ENCODE assay signal across 13 cellular contexts in the genomic region with DNA sequence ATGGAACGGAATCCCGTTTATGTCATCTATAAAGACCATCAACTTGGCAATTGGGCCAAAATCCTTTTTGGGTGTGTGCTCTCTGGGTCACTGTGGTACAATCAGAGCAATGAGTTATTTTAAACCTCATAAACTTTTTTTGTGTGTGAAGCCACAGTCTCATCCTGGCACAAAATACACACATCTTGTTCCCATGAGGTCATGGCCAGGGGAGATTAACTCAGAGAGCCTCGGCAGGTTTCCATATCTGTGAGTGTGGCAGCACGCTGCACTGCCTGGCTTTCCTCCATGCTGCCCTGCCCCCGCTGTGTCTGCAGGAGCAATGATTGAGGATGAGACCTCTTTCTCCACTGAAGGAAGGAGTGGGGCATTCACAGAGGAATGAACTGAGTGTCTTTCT. TPM values are rescaled to one million over a fixed set of nuclear protein-coding genes. Genes with fewer than 3 reads are reported as not detected.
DNase-seq lines count a peak whose midpoint lies in the region; ATAC-seq and TF ChIP-seq lines count a peak whose summit lies in the region.
"Had no signal": no experiment of that assay in that cellular context is flagged by ENCODE, and none has a peak within 500 bp of the region (broad histone marks: within the 10 kb centered on the region; RNA-seq: fewer than 3 reads in every experiment).

No MANE protein-coding gene starts in this region.

- in situ Hi-C loops in astrocyte of the spinal cord (cut with HindIII; ENCODE audit: low sequenced_read_pairs): no loop called here

- 0 out of 2 replicates have a peak overlapping the region, but pooled peaks have one; percentile 13 for H3K4me3 Mint-ChIP-seq in HFFc6
- no peak overlapping the region for H3K4me3 Mint-ChIP-seq in activated T-helper 1 cell treated with anti-CD3 and anti-CD28 coated beads, Interleukin-12 subunit alpha, Interleukin-12 subunit beta, Interleukin-2, Interleukin-4 antibody, amounts not matched to agents 30 ng/mL and 10 ng/mL and 1 ng/mL, durations not matched to agents 14 hours and 24 hours and 36 hours
- H3K4me3 Mint-ChIP-seq: stimulated activated memory B cell treated with anti-CD40 and anti-IgM and Interleukin-4, amounts not matched to agents 10 μg/mL and 1 μg/mL and 100 μg/mL, for 72 hours had no signal

- H3K27me3 ChIP-seq in hepatocyte (no peaks in the 10 kb centered on the region), thoracic aorta (replicated peaks; ENCODE audit: insufficient read depth) (no peaks in the 10 kb centered on the region)

- no peaks in the 10 kb centered on the region for H3K9me2 ChIP-seq in hepatocyte (replicated peaks; ENCODE audit: insufficient read depth)

- no peak overlapping the region for H3K4me3 ChIP-seq in astrocyte of the spinal cord (ENCODE audit: low read depth, low read length)
- no peak overlapping the region for H3K4me3 ChIP-seq in hepatocyte
- no peak overlapping the region for H3K4me3 ChIP-seq in thoracic aorta

- no peak overlapping the region for H3K4me2 ChIP-seq in hepatocyte

- H3K27me3 Mint-ChIP-seq in HFFc6 (ENCODE audit: insufficient read depth): peaks cover 9% of the 10 kb centered on the region; the same call in 1 of the 2 replicates
- peaks cover 8% of the 10 kb centered on the region for H3K27me3 Mint-ChIP-seq in activated T-helper 1 cell treated with anti-CD3 and anti-CD28 coated beads, Interleukin-12 subunit alpha, Interleukin-12 subunit beta, Interleukin-2, Interleukin-4 antibody, amounts not matched to agents 30 ng/mL and 10 ng/mL and 1 ng/mL, durations not matched to agents 14 hours and 24 hours and 36 hours (ENCODE audit: insufficient read depth)

- no peaks in the 10 kb centered on the region for H3K36me3 ChIP-seq in hepatocyte (replicated peaks; ENCODE audit: insufficient read depth, low read depth)
- H3K36me3 ChIP-seq in thoracic aorta: no peaks in the 10 kb centered on the region

- H3K4me1 ChIP-seq in hepatocyte (ENCODE audit: insufficient read depth) (peaks cover 36% of the 10 kb centered on the region), thoracic aorta (ENCODE audit: control insufficient read depth in 1 of 2, low read depth in 2 of 2) (peaks cover 7 to 46% of the 10 kb centered on the region in 2 donors)

- 61% methylated on average over 5 of the region's 5 CpGs for WGBS in hepatocyte (ENCODE audit: low lambda C conversion rate, missing lambda C conversion rate)

- intact Hi-C loops in activated T-helper 1 cell treated with anti-CD3 and anti-CD28 coated beads, Interleukin-12 subunit alpha, Interleukin-12 subunit beta, Interleukin-2, Interleukin-4 antibody, amounts not matched to agents 30 ng/mL and 10 ng/mL and 1 ng/mL, durations not matched to agents 14 hours and 24 hours and 36 hours (cut with micrococcal nuclease): no loop called here

- H3K79me2 ChIP-seq in hepatocyte: no peaks in the 10 kb centered on the region

- TF ChIP-seq CTCF in HFFc6 (IDR thresholded peaks at IDR 0.05) (no peak), astrocyte of the spinal cord (IDR thresholded peaks at IDR 0.05; ENCODE audit: low read depth, low read length) (no peak), hepatocyte (IDR thresholded peaks at IDR 0.05; ENCODE audit: poor library complexity) (no peak), thoracic aorta (IDR thresholded peaks at IDR 0.05) (no peak)

- H3K9me3 ChIP-seq in hepatocyte (ENCODE audit: low read depth): no peaks in the 10 kb centered on the region
- no peaks in the 10 kb centered on the region for H3K9me3 ChIP-seq in thoracic aorta

- H3K27ac Mint-ChIP-seq in HFFc6: peak overlapping the region; percentile 12; the same call in 1 of the 2 replicates
- no peak overlapping the region for H3K27ac Mint-ChIP-seq in activated T-helper 1 cell treated with anti-CD3 and anti-CD28 coated beads, Interleukin-12 subunit alpha, Interleukin-12 subunit beta, Interleukin-2, Interleukin-4 antibody, amounts not matched to agents 30 ng/mL and 10 ng/mL and 1 ng/mL, durations not matched to agents 14 hours and 24 hours and 36 hours
- H3K27ac Mint-ChIP-seq: stimulated activated memory B cell treated with anti-CD40 and anti-IgM and Interleukin-4, amounts not matched to agents 10 μg/mL and 1 μg/mL and 100 μg/mL, for 72 hours had no signal

- no peaks in the 10 kb centered on the region for H3K9me3 Mint-ChIP-seq in HFFc6
- H3K9me3 Mint-ChIP-seq in activated T-helper 1 cell treated with anti-CD3 and anti-CD28 coated beads, Interleukin-12 subunit alpha, Interleukin-12 subunit beta, Interleukin-2, Interleukin-4 antibody, amounts not matched to agents 30 ng/mL and 10 ng/mL and 1 ng/mL, durations not matched to agents 14 hours and 24 hours and 36 hours: no peaks in the 10 kb centered on the region
- H3K9me3 Mint-ChIP-seq: stimulated activated memory B cell treated with anti-CD40 and anti-IgM and Interleukin-4, amounts not matched to agents 10 μg/mL and 1 μg/mL and 100 μg/mL, for 72 hours had no signal

- no peak overlapping the region for H2AFZ ChIP-seq in hepatocyte

- DNase-seq in HFFc6 (peak; percentile 73), astrocyte of the spinal cord (ENCODE audit: low read depth, low spot score) (peak; percentile 70), hepatocyte (ENCODE audit: low spot score) (peak; percentile 73), thoracic aorta (ENCODE audit: low spot score) (peak; percentile 59), NCI-H2227 treated with DMSO at 0.1 percent for 48 hours (lab: John Stamatoyannopoulos, UW) (no peak)
- DNase-seq in activated T-helper 1 cell treated with anti-CD3 and anti-CD28 coated beads, Interleukin-12 subunit alpha, Interleukin-12 subunit beta, Interleukin-2, Interleukin-4 antibody, amounts not matched to agents 30 ng/mL and 10 ng/mL and 1 ng/mL, durations not matched to agents 14 hours and 24 hours and 36 hours (ENCODE audit: low spot score): no peak
- DNase-seq: activated T-cell treated with anti-CD3 and anti-CD28 coated beads, Interleukin-2, amount 50 U/mL, for 1 hour; DMS79 treated with DMSO at 0.1 percent for 48 hours; stimulated activated CD4-positive, alpha-beta T cell treated with anti-CD3 and anti-CD28 coated beads, Interleukin-15, amount 100 ng/mL, for 24 hours had no signal

- no peaks in the 10 kb centered on the region for H4K20me1 ChIP-seq in hepatocyte (ENCODE audit: insufficient read depth, poor library complexity, severe bottlenecking)

- no peaks in the 10 kb centered on the region for H3K36me3 Mint-ChIP-seq in HFFc6 (ENCODE audit: low read depth)
- H3K36me3 Mint-ChIP-seq in activated T-helper 1 cell treated with anti-CD3 and anti-CD28 coated beads, Interleukin-12 subunit alpha, Interleukin-12 subunit beta, Interleukin-2, Interleukin-4 antibody, amounts not matched to agents 30 ng/mL and 10 ng/mL and 1 ng/mL, durations not matched to agents 14 hours and 24 hours and 36 hours (ENCODE audit: low read depth): no peaks in the 10 kb centered on the region
- H3K36me3 Mint-ChIP-seq: stimulated activated memory B cell treated with anti-CD40 and anti-IgM and Interleukin-4, amounts not matched to agents 10 μg/mL and 1 μg/mL and 100 μg/mL, for 72 hours had no signal

- peak; percentile 59 for ATAC-seq in thoracic aorta (ENCODE audit: insufficient number of reproducible peaks, low FRiP score, low read depth)
- ATAC-seq in HG02870 (IDR thresholded peaks at IDR 0.05; ENCODE audit: unreplicated experiment): no peak
- no peak for ATAC-seq in HG03108 (IDR thresholded peaks at IDR 0.05; ENCODE audit: unreplicated experiment)
- ATAC-seq: stimulated activated memory B cell treated with anti-CD40 and anti-IgM and Interleukin-4, amounts not matched to agents 10 μg/mL and 1 μg/mL and 100 μg/mL, for 72 hours had no signal

- peaks cover 36% of the 10 kb centered on the region for H3K4me1 Mint-ChIP-seq in HFFc6 (ENCODE audit: low read depth)
- H3K4me1 Mint-ChIP-seq in activated T-helper 1 cell treated with anti-CD3 and anti-CD28 coated beads, Interleukin-12 subunit alpha, Interleukin-12 subunit beta, Interleukin-2, Interleukin-4 antibody, amounts not matched to agents 30 ng/mL and 10 ng/mL and 1 ng/mL, durations not matched to agents 14 hours and 24 hours and 36 hours (ENCODE audit: low read depth): no peaks in the 10 kb centered on the region

- peak overlapping the region; percentile 90 for H3K27ac ChIP-seq in hepatocyte
- H3K27ac ChIP-seq in thoracic aorta: peak overlapping the region in 1 of 2 donors; percentile 43
- H3K27ac ChIP-seq: VCaP had no signal

RNA-seq across cellular contexts. Expression of gene DLG1, which starts 54.0 kb away (rescaled TPM):
- total RNA-seq in HFFc6 (2021; fragmentation: NEBNext Ultra II Directional; extraction: Animal tissue kit (Norgen Biotek cat#: 25700)): 10 to 100 TPM; 64.8 to 82.5 (median 74.7) TPM
- total RNA-seq in hepatocyte (118 and 128 TPM in 2 replicates), thoracic aorta (10 to 100 TPM; 46.4 to 67.8 TPM)
- 54.8 and 77.7 TPM in 2 replicates for polyA plus RNA-seq in hepatocyte
- 85.0 and 87.1 TPM in 2 replicates for total RNA-seq in activated T-helper 1 cell treated with anti-CD3 and anti-CD28 coated beads, Interleukin-12 subunit alpha, Interleukin-12 subunit beta, Interleukin-2, Interleukin-4 antibody, amounts not matched to agents 30 ng/mL and 10 ng/mL and 1 ng/mL, durations not matched to agents 14 hours and 24 hours and 36 hours

Comparison
In these comparisons a context has a peak if more than half of its experiments do, and no peak if none do; other contexts are left out.
1. DNase-seq: peak in HFFc6 (single experiment), astrocyte of the spinal cord (single experiment), hepatocyte (single experiment) and thoracic aorta (single experiment); none in NCI-H2227 treated with DMSO at 0.1 percent for 48 hours (single experiment) and activated T-helper 1 cell treated with anti-CD3 and anti-CD28 coated beads, Interleukin-12 subunit alpha, Interleukin-12 subunit beta, Interleukin-2, Interleukin-4 antibody, amounts not matched to agents 30 ng/mL and 10 ng/mL and 1 ng/mL, durations not matched to agents 14 hours and 24 hours and 36 hours (single experiment).